In the genomic region with DNA sequence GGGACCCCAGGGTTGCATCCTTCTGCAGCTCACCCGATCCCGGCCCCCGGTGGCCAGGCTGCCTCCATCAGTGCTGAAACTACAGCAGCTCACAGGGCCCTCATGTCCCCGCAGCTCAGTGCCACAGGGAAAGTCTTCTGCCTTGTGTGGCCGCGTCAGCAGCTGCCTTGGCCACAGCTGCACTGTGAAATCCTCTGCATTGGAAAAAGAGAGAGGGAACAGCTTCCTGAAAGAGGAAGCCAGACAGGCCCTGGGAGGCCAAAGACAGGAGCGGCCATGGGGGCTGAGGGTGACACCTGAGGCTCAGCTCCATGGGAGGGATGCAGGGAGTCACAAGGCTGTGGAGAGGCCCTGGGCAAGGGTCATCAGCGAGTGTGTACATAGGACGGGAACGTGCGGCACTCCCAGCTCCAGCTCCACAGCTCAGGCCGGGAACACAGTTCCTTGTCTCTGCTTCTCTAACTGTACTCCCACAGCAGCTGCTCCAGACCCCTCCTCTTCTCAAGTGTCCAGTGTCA, we compare ENCODE assay signal across 1 cellular context.
TF ChIP-seq lines count a peak whose summit lies in the region.

No MANE protein-coding gene starts in this region.

TF ChIP-seq in HepG2, 621 proteins besides CTCF, POLR2A, EP300 and RAD21 (continued from another document and continues in another):
- TF ChIP-seq, protein P1, sequence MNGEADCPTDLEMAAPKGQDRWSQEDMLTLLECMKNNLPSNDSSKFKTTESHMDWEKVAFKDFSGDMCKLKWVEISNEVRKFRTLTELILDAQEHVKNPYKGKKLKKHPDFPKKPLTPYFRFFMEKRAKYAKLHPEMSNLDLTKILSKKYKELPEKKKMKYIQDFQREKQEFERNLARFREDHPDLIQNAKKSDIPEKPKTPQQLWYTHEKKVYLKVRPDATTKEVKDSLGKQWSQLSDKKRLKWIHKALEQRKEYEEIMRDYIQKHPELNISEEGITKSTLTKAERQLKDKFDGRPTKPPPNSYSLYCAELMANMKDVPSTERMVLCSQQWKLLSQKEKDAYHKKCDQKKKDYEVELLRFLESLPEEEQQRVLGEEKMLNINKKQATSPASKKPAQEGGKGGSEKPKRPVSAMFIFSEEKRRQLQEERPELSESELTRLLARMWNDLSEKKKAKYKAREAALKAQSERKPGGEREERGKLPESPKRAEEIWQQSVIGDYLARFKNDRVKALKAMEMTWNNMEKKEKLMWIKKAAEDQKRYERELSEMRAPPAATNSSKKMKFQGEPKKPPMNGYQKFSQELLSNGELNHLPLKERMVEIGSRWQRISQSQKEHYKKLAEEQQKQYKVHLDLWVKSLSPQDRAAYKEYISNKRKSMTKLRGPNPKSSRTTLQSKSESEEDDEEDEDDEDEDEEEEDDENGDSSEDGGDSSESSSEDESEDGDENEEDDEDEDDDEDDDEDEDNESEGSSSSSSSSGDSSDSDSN (CRISPR knock-in tag; IDR thresholded peaks at IDR 0.05) = peak; percentile 98
- TF ChIP-seq, protein P2, sequence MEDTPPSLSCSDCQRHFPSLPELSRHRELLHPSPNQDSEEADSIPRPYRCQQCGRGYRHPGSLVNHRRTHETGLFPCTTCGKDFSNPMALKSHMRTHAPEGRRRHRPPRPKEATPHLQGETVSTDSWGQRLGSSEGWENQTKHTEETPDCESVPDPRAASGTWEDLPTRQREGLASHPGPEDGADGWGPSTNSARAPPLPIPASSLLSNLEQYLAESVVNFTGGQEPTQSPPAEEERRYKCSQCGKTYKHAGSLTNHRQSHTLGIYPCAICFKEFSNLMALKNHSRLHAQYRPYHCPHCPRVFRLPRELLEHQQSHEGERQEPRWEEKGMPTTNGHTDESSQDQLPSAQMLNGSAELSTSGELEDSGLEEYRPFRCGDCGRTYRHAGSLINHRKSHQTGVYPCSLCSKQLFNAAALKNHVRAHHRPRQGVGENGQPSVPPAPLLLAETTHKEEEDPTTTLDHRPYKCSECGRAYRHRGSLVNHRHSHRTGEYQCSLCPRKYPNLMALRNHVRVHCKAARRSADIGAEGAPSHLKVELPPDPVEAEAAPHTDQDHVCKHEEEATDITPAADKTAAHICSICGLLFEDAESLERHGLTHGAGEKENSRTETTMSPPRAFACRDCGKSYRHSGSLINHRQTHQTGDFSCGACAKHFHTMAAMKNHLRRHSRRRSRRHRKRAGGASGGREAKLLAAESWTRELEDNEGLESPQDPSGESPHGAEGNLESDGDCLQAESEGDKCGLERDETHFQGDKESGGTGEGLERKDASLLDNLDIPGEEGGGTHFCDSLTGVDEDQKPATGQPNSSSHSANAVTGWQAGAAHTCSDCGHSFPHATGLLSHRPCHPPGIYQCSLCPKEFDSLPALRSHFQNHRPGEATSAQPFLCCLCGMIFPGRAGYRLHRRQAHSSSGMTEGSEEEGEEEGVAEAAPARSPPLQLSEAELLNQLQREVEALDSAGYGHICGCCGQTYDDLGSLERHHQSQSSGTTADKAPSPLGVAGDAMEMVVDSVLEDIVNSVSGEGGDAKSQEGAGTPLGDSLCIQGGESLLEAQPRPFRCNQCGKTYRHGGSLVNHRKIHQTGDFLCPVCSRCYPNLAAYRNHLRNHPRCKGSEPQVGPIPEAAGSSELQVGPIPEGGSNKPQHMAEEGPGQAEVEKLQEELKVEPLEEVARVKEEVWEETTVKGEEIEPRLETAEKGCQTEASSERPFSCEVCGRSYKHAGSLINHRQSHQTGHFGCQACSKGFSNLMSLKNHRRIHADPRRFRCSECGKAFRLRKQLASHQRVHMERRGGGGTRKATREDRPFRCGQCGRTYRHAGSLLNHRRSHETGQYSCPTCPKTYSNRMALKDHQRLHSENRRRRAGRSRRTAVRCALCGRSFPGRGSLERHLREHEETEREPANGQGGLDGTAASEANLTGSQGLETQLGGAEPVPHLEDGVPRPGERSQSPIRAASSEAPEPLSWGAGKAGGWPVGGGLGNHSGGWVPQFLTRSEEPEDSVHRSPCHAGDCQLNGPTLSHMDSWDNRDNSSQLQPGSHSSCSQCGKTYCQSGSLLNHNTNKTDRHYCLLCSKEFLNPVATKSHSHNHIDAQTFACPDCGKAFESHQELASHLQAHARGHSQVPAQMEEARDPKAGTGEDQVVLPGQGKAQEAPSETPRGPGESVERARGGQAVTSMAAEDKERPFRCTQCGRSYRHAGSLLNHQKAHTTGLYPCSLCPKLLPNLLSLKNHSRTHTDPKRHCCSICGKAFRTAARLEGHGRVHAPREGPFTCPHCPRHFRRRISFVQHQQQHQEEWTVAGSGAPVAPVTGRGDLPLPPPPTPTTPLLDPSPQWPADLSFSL (CRISPR knock-in tag; IDR thresholded peaks at IDR 0.05) = no peak
- peak; percentile 38; the same call in 1 of the 2 replicates for TF ChIP-seq FOXO1 (CRISPR knock-in tag; IDR thresholded peaks at IDR 0.05)
- TF ChIP-seq SAP130 (CRISPR knock-in tag; IDR thresholded peaks at IDR 0.05; ENCODE audit: low read depth) = peak; percentile 75
- 0 out of 2 replicates have a peak, but pooled peaks have one; percentile 9 for TF ChIP-seq PAX8 (CRISPR knock-in tag; IDR thresholded peaks at IDR 0.05; ENCODE audit: borderline replicate concordance)
- TF ChIP-seq ZFP41 (CRISPR knock-in tag; IDR thresholded peaks at IDR 0.05; ENCODE audit: borderline replicate concordance) = peak; percentile 86; the same call in 1 of the 2 replicates
- no peak for TF ChIP-seq SOX13 (IDR thresholded peaks at IDR 0.05)
- 0 out of 4 replicates have a peak, but pooled peaks of 1 of the 2 experiments have one; percentile 30 for TF ChIP-seq SOX13 (CRISPR knock-in tag; conservative IDR thresholded peaks at IDR 0.05 in 1 of 2, IDR thresholded peaks at IDR 0.05 in 1 of 2)
- peak; percentile 62; the same call in 1 of the 2 replicates for TF ChIP-seq MEF2D (CRISPR knock-in tag; IDR thresholded peaks at IDR 0.05)
- TF ChIP-seq ELF1 (CRISPR knock-in tag; IDR thresholded peaks at IDR 0.05) = 0 out of 2 replicates have a peak, but pooled peaks have one; percentile 8
- TF ChIP-seq ZNF263 (CRISPR knock-in tag; IDR thresholded peaks at IDR 0.05) = peak; percentile 72; the same call in 1 of the 2 replicates
- peak; percentile 67; the same call in 1 of the 2 replicates for TF ChIP-seq KDM6A (CRISPR knock-in tag; IDR thresholded peaks at IDR 0.05; ENCODE audit: low read depth)
- TF ChIP-seq RCOR2 (CRISPR knock-in tag; IDR thresholded peaks at IDR 0.05) = peak; percentile 41; the same call in 1 of the 2 replicates
- TF ChIP-seq ZNF891 (CRISPR knock-in tag; IDR thresholded peaks at IDR 0.05) = peak; percentile 71; the same call in 1 of the 2 replicates
- TF ChIP-seq, protein P3, sequence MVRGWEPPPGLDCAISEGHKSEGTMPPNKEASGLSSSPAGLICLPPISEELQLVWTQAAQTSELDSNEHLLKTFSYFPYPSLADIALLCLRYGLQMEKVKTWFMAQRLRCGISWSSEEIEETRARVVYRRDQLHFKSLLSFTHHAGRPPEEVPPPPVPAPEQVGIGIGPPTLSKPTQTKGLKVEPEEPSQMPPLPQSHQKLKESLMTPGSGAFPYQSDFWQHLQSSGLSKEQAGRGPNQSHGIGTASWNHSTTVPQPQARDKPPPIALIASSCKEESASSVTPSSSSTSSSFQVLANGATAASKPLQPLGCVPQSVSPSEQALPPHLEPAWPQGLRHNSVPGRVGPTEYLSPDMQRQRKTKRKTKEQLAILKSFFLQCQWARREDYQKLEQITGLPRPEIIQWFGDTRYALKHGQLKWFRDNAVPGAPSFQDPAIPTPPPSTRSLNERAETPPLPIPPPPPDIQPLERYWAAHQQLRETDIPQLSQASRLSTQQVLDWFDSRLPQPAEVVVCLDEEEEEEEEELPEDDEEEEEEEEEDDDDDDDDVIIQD (CRISPR knock-in tag; IDR thresholded peaks at IDR 0.05; ENCODE audit: low read depth) = peak; percentile 49; the same call in 1 of the 2 replicates
- TF ChIP-seq SRSF9 (IDR thresholded peaks at IDR 0.05; ENCODE audit: borderline replicate concordance, insufficient read depth, low read depth, low read length, poor library complexity, severe bottlenecking) = no peak
- TF ChIP-seq, protein P4, sequence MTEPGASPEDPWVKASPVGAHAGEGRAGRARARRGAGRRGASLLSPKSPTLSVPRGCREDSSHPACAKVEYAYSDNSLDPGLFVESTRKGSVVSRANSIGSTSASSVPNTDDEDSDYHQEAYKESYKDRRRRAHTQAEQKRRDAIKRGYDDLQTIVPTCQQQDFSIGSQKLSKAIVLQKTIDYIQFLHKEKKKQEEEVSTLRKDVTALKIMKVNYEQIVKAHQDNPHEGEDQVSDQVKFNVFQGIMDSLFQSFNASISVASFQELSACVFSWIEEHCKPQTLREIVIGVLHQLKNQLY (CRISPR knock-in tag; IDR thresholded peaks at IDR 0.05) = peak; percentile 68; the same call in 1 of the 2 replicates
- peak; percentile 64; the same call in 1 of the 2 replicates for TF ChIP-seq ZMAT3 (CRISPR knock-in tag; conservative IDR thresholded peaks at IDR 0.05)
- TF ChIP-seq ZNF451 (CRISPR knock-in tag; IDR thresholded peaks at IDR 0.05) = 0 out of 2 replicates have a peak, but pooled peaks have one; percentile 44
- peak; percentile 93 for TF ChIP-seq MTA1 (CRISPR knock-in tag; IDR thresholded peaks at IDR 0.05; ENCODE audit: borderline replicate concordance)
- peak; percentile 8; the same call in 1 of the 2 replicates for TF ChIP-seq ZNF670 (CRISPR knock-in tag; IDR thresholded peaks at IDR 0.05; ENCODE audit: borderline replicate concordance)
- TF ChIP-seq ZNF501 (CRISPR knock-in tag; IDR thresholded peaks at IDR 0.05) = peak; percentile 51
- TF ChIP-seq ZNF230 (CRISPR knock-in tag; IDR thresholded peaks at IDR 0.05) = no peak
- peak; percentile 66 for TF ChIP-seq SPEN (CRISPR knock-in tag; IDR thresholded peaks at IDR 0.05; ENCODE audit: low read depth)
- no peak for TF ChIP-seq MTF2 (CRISPR knock-in tag; IDR thresholded peaks at IDR 0.05; ENCODE audit: borderline replicate concordance)
- TF ChIP-seq HMG20B (CRISPR knock-in tag; conservative IDR thresholded peaks at IDR 0.05) = no peak
- no peak for TF ChIP-seq ZNF850 (CRISPR knock-in tag; conservative IDR thresholded peaks at IDR 0.05)
- TF ChIP-seq, protein P5, sequence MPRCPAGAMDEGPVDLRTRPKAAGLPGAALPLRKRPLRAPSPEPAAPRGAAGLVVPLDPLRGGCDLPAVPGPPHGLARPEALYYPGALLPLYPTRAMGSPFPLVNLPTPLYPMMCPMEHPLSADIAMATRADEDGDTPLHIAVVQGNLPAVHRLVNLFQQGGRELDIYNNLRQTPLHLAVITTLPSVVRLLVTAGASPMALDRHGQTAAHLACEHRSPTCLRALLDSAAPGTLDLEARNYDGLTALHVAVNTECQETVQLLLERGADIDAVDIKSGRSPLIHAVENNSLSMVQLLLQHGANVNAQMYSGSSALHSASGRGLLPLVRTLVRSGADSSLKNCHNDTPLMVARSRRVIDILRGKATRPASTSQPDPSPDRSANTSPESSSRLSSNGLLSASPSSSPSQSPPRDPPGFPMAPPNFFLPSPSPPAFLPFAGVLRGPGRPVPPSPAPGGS (CRISPR knock-in tag; IDR thresholded peaks at IDR 0.05) = peak; percentile 53; the same call in 1 of the 2 replicates
- TF ChIP-seq ZNF788 (CRISPR knock-in tag; IDR thresholded peaks at IDR 0.05; ENCODE audit: borderline replicate concordance) = peak; percentile 55; the same call in 1 of the 2 replicates
- no peak for TF ChIP-seq ZNF496 (CRISPR knock-in tag; IDR thresholded peaks at IDR 0.05; ENCODE audit: insufficient replicate concordance)
- TF ChIP-seq ZBTB42 (CRISPR knock-in tag; IDR thresholded peaks at IDR 0.05) = 0 out of 2 replicates have a peak, but pooled peaks have one; percentile 38
- no peak for TF ChIP-seq ATAD3A (CRISPR knock-in tag; IDR thresholded peaks at IDR 0.05)
- no peak for TF ChIP-seq ZFP36L1 (CRISPR knock-in tag; IDR thresholded peaks at IDR 0.05)
- no peak for TF ChIP-seq NCOR1 (IDR thresholded peaks at IDR 0.05; ENCODE audit: borderline replicate concordance, low read length)
- 0 out of 2 replicates have a peak, but pooled peaks have one; percentile 82 for TF ChIP-seq ZNF598 (CRISPR knock-in tag; IDR thresholded peaks at IDR 0.05; ENCODE audit: borderline replicate concordance)
- TF ChIP-seq ZNF292 (CRISPR knock-in tag; IDR thresholded peaks at IDR 0.05; ENCODE audit: borderline replicate concordance, low read depth) = peak; percentile 94; the same call in 1 of the 2 replicates
- TF ChIP-seq, protein P6, sequence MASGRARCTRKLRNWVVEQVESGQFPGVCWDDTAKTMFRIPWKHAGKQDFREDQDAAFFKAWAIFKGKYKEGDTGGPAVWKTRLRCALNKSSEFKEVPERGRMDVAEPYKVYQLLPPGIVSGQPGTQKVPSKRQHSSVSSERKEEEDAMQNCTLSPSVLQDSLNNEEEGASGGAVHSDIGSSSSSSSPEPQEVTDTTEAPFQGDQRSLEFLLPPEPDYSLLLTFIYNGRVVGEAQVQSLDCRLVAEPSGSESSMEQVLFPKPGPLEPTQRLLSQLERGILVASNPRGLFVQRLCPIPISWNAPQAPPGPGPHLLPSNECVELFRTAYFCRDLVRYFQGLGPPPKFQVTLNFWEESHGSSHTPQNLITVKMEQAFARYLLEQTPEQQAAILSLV (CRISPR knock-in tag; IDR thresholded peaks at IDR 0.05; ENCODE audit: borderline replicate concordance) = peak; percentile 36; the same call in 1 of the 2 replicates
- TF ChIP-seq, protein P7, sequence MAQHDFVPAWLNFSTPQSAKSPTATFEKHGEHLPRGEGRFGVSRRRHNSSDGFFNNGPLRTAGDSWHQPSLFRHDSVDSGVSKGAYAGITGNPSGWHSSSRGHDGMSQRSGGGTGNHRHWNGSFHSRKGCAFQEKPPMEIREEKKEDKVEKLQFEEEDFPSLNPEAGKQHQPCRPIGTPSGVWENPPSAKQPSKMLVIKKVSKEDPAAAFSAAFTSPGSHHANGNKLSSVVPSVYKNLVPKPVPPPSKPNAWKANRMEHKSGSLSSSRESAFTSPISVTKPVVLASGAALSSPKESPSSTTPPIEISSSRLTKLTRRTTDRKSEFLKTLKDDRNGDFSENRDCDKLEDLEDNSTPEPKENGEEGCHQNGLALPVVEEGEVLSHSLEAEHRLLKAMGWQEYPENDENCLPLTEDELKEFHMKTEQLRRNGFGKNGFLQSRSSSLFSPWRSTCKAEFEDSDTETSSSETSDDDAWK (CRISPR knock-in tag; IDR thresholded peaks at IDR 0.05) = no peak
- no peak for TF ChIP-seq ZNF672 (CRISPR knock-in tag; IDR thresholded peaks at IDR 0.05)
- peak; percentile 79 for TF ChIP-seq HNF4A (CRISPR knock-in tag; IDR thresholded peaks at IDR 0.05)
- peak; percentile 81 for TF ChIP-seq BHLHE40 (IDR thresholded peaks at IDR 0.05; ENCODE audit: low read length)
- TF ChIP-seq KLF15 (CRISPR knock-in tag; IDR thresholded peaks at IDR 0.05; ENCODE audit: borderline replicate concordance) = no peak
- peak; percentile 96 for TF ChIP-seq ZNF441 (CRISPR knock-in tag; IDR thresholded peaks at IDR 0.05; ENCODE audit: borderline replicate concordance)
- TF ChIP-seq RXRB (CRISPR knock-in tag; IDR thresholded peaks at IDR 0.05; ENCODE audit: borderline replicate concordance) = peak; percentile 56; the same call in 1 of the 2 replicates
- no peak for TF ChIP-seq U2AF2 (IDR thresholded peaks at IDR 0.05; ENCODE audit: low read depth, low read length)
- 0 out of 2 replicates have a peak, but pooled peaks have one; percentile 54 for TF ChIP-seq FOXC1 (CRISPR knock-in tag; IDR thresholded peaks at IDR 0.05; ENCODE audit: borderline replicate concordance)
- 0 out of 2 replicates have a peak, but pooled peaks have one; percentile 34 for TF ChIP-seq ZNF747 (CRISPR knock-in tag; IDR thresholded peaks at IDR 0.05; ENCODE audit: borderline replicate concordance)
